In genomic region chr19:40829205-40829604, GRCh38 we compare ENCODE assay signal across 17 cellular contexts. TPM values are rescaled to one million over a fixed set of nuclear protein-coding genes. Genes with fewer than 3 reads are reported as not detected.
DNase-seq lines count a peak whose midpoint lies in the region; ATAC-seq and TF ChIP-seq lines count a peak whose summit lies in the region.
"Had no signal": no experiment of that assay in that cellular context is flagged by ENCODE, and none has a peak within 500 bp of the region (broad histone marks: within the 10 kb centered on the region; RNA-seq: fewer than 3 reads in every experiment).

No MANE protein-coding gene starts in this region.

- H3K27ac Mint-ChIP-seq in activated naive CD8-positive, alpha-beta T cell treated with anti-CD3 and anti-CD28 coated beads, Interleukin-2, amount 10 ng/mL, durations not matched to agents 7 days and 5 days, result peak overlapping the region; percentile 44
- no peak overlapping the region for H3K27ac Mint-ChIP-seq in activated naive CD8-positive, alpha-beta T cell treated with anti-CD3 and anti-CD28 coated beads, Interleukin-2, amount 50 U/mL, for 24 hours
- peak overlapping the region in 6 of 8 donors; percentile 82 to 98 (median 87) for H3K27ac Mint-ChIP-seq in CD8-positive, alpha-beta memory T cell
- H3K27ac Mint-ChIP-seq in effector memory CD8-positive, alpha-beta T cell, result peak overlapping the region; percentile 19 to 95
- H3K27ac Mint-ChIP-seq: GM23338 had no signal

- peaks cover 18% of the 10 kb centered on the region for H3K4me1 ChIP-seq in CD8-positive, alpha-beta memory T cell (ENCODE audit: insufficient read depth, low read length)
- H3K4me1 ChIP-seq in testis (peaks cover 32% of the 10 kb centered on the region), body of pancreas (peaks cover 25% of the 10 kb centered on the region)

- no peaks in the 10 kb centered on the region for H3K27me3 ChIP-seq in CD8-positive, alpha-beta memory T cell (ENCODE audit: insufficient read depth, low read length, poor library complexity, severe bottlenecking)
- H3K27me3 ChIP-seq in testis (no peaks in the 10 kb centered on the region), body of pancreas (no peaks in the 10 kb centered on the region)
- H3K27me3 ChIP-seq: BLaER1 treated with 17β-estradiol and CSF1 and Interleukin-3, amounts not matched to agents 10 nM and 100 nM had no signal

- H3K9me3 ChIP-seq in CD8-positive, alpha-beta memory T cell (ENCODE audit: low read length), result no peaks in the 10 kb centered on the region
- H3K9me3 ChIP-seq in testis, result no peaks in the 10 kb centered on the region
- no peaks in the 10 kb centered on the region for H3K9me3 ChIP-seq in body of pancreas

- POLR2A ChIA-PET in activated naive CD8-positive, alpha-beta T cell treated with anti-CD3 and anti-CD28 coated beads, Interleukin-2, amount 10 ng/mL, durations not matched to agents 7 days and 5 days (lab: Charles Lee), result no interaction called here
- POLR2A ChIA-PET in CD8-positive, alpha-beta memory T cell (lab: Charles Lee), result no interaction called here

- TF ChIP-seq CTCF in testis (IDR thresholded peaks at IDR 0.05) (no peak), body of pancreas (IDR thresholded peaks at IDR 0.05) (no peak)

- no peaks in the 10 kb centered on the region for H3K27me3 Mint-ChIP-seq in activated naive CD8-positive, alpha-beta T cell treated with anti-CD3 and anti-CD28 coated beads, Interleukin-2, amount 10 ng/mL, durations not matched to agents 7 days and 5 days
- no peaks in the 10 kb centered on the region for H3K27me3 Mint-ChIP-seq in activated naive CD8-positive, alpha-beta T cell treated with anti-CD3 and anti-CD28 coated beads, Interleukin-2, amount 50 U/mL, for 24 hours
- H3K27me3 Mint-ChIP-seq in CD8-positive, alpha-beta memory T cell, result peaks cover 0 to 4% of the 10 kb centered on the region in 2 donors
- H3K27me3 Mint-ChIP-seq in effector memory CD8-positive, alpha-beta T cell, result no peaks in the 10 kb centered on the region
- H3K27me3 Mint-ChIP-seq: IgD-negative memory B cell had no signal

- no peak overlapping the region for H3K27ac ChIP-seq in CD8-positive, alpha-beta memory T cell (ENCODE audit: low read depth, low read length)
- H3K27ac ChIP-seq in testis (peak overlapping the region; percentile 18 to 55), body of pancreas (no peak overlapping the region)
- H3K27ac ChIP-seq: BLaER1 treated with 17β-estradiol and CSF1 and Interleukin-3, amounts not matched to agents 10 nM and 100 nM had no signal

- DNase-seq in activated naive CD8-positive, alpha-beta T cell treated with anti-CD3 and anti-CD28 coated beads, Interleukin-2, amount 10 ng/mL, durations not matched to agents 7 days and 5 days, result no peak
- no peak for DNase-seq in activated naive CD8-positive, alpha-beta T cell treated with anti-CD3 and anti-CD28 coated beads, Interleukin-2, amount 50 U/mL, for 24 hours
- no peak for DNase-seq in CD8-positive, alpha-beta memory T cell
- DNase-seq in effector memory CD8-positive, alpha-beta T cell, result no peak
- DNase-seq in testis (no peak), body of pancreas (no peak), Kasumi-1 (lab: John Stamatoyannopoulos, UW) (no peak), midbrain (lab: John Stamatoyannopoulos, UW) (no peak)
- DNase-seq: ACHN, DMS 273 treated with DMSO at 0.1 percent for 48 hours, H7 had no signal

- no peak overlapping the region for H3K4me3 ChIP-seq in CD8-positive, alpha-beta memory T cell (ENCODE audit: low read length)
- H3K4me3 ChIP-seq in testis (no peak overlapping the region), body of pancreas (no peak overlapping the region)
- H3K4me3 ChIP-seq: BLaER1 treated with 17β-estradiol and CSF1 and Interleukin-3, amounts not matched to agents 10 nM and 100 nM; GM23338 had no signal

- H3K4me3 Mint-ChIP-seq in activated naive CD8-positive, alpha-beta T cell treated with anti-CD3 and anti-CD28 coated beads, Interleukin-2, amount 10 ng/mL, durations not matched to agents 7 days and 5 days, result no peak overlapping the region
- H3K4me3 Mint-ChIP-seq in activated naive CD8-positive, alpha-beta T cell treated with anti-CD3 and anti-CD28 coated beads, Interleukin-2, amount 50 U/mL, for 24 hours, result no peak overlapping the region
- no peak overlapping the region for H3K4me3 Mint-ChIP-seq in CD8-positive, alpha-beta memory T cell
- H3K4me3 Mint-ChIP-seq in effector memory CD8-positive, alpha-beta T cell, result no peak overlapping the region
- H3K4me3 Mint-ChIP-seq: GM23338, IgD-negative memory B cell had no signal

- TF ChIP-seq POLR2A in testis (IDR thresholded peaks at IDR 0.05) (no peak), body of pancreas (IDR thresholded peaks at IDR 0.05) (no peak)

- H3K9me3 Mint-ChIP-seq in activated naive CD8-positive, alpha-beta T cell treated with anti-CD3 and anti-CD28 coated beads, Interleukin-2, amount 10 ng/mL, durations not matched to agents 7 days and 5 days, result peaks cover 2% of the 10 kb centered on the region
- no peaks in the 10 kb centered on the region for H3K9me3 Mint-ChIP-seq in activated naive CD8-positive, alpha-beta T cell treated with anti-CD3 and anti-CD28 coated beads, Interleukin-2, amount 50 U/mL, for 24 hours
- H3K9me3 Mint-ChIP-seq in CD8-positive, alpha-beta memory T cell, result no peaks in the 10 kb centered on the region
- no peaks in the 10 kb centered on the region for H3K9me3 Mint-ChIP-seq in effector memory CD8-positive, alpha-beta T cell
- H3K9me3 Mint-ChIP-seq: GM23338 had no signal

- peaks cover 25% of the 10 kb centered on the region for H3K4me1 Mint-ChIP-seq in activated naive CD8-positive, alpha-beta T cell treated with anti-CD3 and anti-CD28 coated beads, Interleukin-2, amount 10 ng/mL, durations not matched to agents 7 days and 5 days
- H3K4me1 Mint-ChIP-seq in activated naive CD8-positive, alpha-beta T cell treated with anti-CD3 and anti-CD28 coated beads, Interleukin-2, amount 50 U/mL, for 24 hours, result peaks cover 27% of the 10 kb centered on the region
- peaks cover 27 to 49% (median 43%) of the 10 kb centered on the region in 3 donors for H3K4me1 Mint-ChIP-seq in CD8-positive, alpha-beta memory T cell
- peaks cover 24 to 36% of the 10 kb centered on the region in 2 donors for H3K4me1 Mint-ChIP-seq in effector memory CD8-positive, alpha-beta T cell (ENCODE audit: low read depth in 2 of 2)
- H3K4me1 Mint-ChIP-seq: GM23338 had no signal

- no peaks in the 10 kb centered on the region for H3K36me3 ChIP-seq in CD8-positive, alpha-beta memory T cell (ENCODE audit: insufficient read depth, low read length)
- no peaks in the 10 kb centered on the region for H3K36me3 ChIP-seq in testis (ENCODE audit: low read depth, missing control alignments)
- no peaks in the 10 kb centered on the region for H3K36me3 ChIP-seq in body of pancreas (replicated peaks in 1 of 2; ENCODE audit: insufficient read depth in 1 of 2, low read depth in 2 of 2)

- H3K36me3 Mint-ChIP-seq in activated naive CD8-positive, alpha-beta T cell treated with anti-CD3 and anti-CD28 coated beads, Interleukin-2, amount 10 ng/mL, durations not matched to agents 7 days and 5 days, result peaks cover 15% of the 10 kb centered on the region
- peaks cover 9% of the 10 kb centered on the region for H3K36me3 Mint-ChIP-seq in activated naive CD8-positive, alpha-beta T cell treated with anti-CD3 and anti-CD28 coated beads, Interleukin-2, amount 50 U/mL, for 24 hours (ENCODE audit: low read depth)
- H3K36me3 Mint-ChIP-seq in CD8-positive, alpha-beta memory T cell, result peaks cover 5 to 15% (median 7%) of the 10 kb centered on the region in 3 donors
- peaks cover 12% of the 10 kb centered on the region for H3K36me3 Mint-ChIP-seq in effector memory CD8-positive, alpha-beta T cell (ENCODE audit: insufficient read depth)

- ATAC-seq in activated naive CD8-positive, alpha-beta T cell treated with anti-CD3 and anti-CD28 coated beads, Interleukin-2, amount 10 ng/mL, durations not matched to agents 7 days and 5 days (ENCODE audit: low read depth), result no peak
- ATAC-seq in activated naive CD8-positive, alpha-beta T cell treated with anti-CD3 and anti-CD28 coated beads, Interleukin-2, amount 50 U/mL, for 24 hours, result no peak
- ATAC-seq in effector memory CD8-positive, alpha-beta T cell (replicated peaks), result no peak
- no peak for ATAC-seq in body of pancreas
- ATAC-seq: GM23338 had no signal

- CTCF ChIA-PET in CD8-positive, alpha-beta memory T cell (lab: Charles Lee), result interaction anchor here (1.4 to 1.6 kb wide), 2 partner anchors 23 to 194 kb away, joined by 4 to 5 read pairs; no protein-coding TSS in a partner anchor

- intact Hi-C loops in testis (cut with DNase I; ENCODE audit: low total_unique reads) (no loop called here), body of pancreas (cut with DNase I) (no loop called here)

RNA-seq across cellular contexts. Expression of gene CYP2A6, which starts 21.0 kb away (rescaled TPM):
- under 1 TPM; 0.28 to 0.55 TPM for total RNA-seq in activated naive CD8-positive, alpha-beta T cell treated with anti-CD3 and anti-CD28 coated beads, Interleukin-2, amount 10 ng/mL, durations not matched to agents 7 days and 5 days
- total RNA-seq in CD8-positive, alpha-beta memory T cell, result not detected
- polyA plus RNA-seq in CD8-positive, alpha-beta memory T cell, result not detected
- total RNA-seq in testis, result not detected
- polyA plus RNA-seq in testis (ENCODE audit: insufficient read depth, low read depth, low replicate concordance), result not detected
- not detected for total RNA-seq in body of pancreas
- total RNA-seq: A172, Daoy, GM23338, H7, HT1080 had no signal
- polyA plus RNA-seq: IgD-negative memory B cell had no signal

RNA-seq across cellular contexts. Expression of gene EGLN2, which starts 30.2 kb away (rescaled TPM):
- 100 to 1,000 TPM; 158 to 159 TPM for total RNA-seq in activated naive CD8-positive, alpha-beta T cell treated with anti-CD3 and anti-CD28 coated beads, Interleukin-2, amount 10 ng/mL, durations not matched to agents 7 days and 5 days
- total RNA-seq in CD8-positive, alpha-beta memory T cell, result 100 to 1,000 TPM; 101 to 103 TPM
- 174 TPM for polyA plus RNA-seq in CD8-positive, alpha-beta memory T cell
- total RNA-seq in testis (100 to 1,000 TPM; 245 to 260 TPM), body of pancreas (10 to 100 TPM; 50.8 to 51.4 TPM)
- 489 TPM for polyA plus RNA-seq in testis (ENCODE audit: insufficient read depth, low read depth, low replicate concordance)

RNA-seq across cellular contexts. Expression of gene RAB4B, which starts 51.2 kb away (rescaled TPM):
- total RNA-seq in activated naive CD8-positive, alpha-beta T cell treated with anti-CD3 and anti-CD28 coated beads, Interleukin-2, amount 10 ng/mL, durations not matched to agents 7 days and 5 days, result 10 to 100 TPM; 53.1 to 57.7 TPM
- total RNA-seq in CD8-positive, alpha-beta memory T cell, result 10 to 100 TPM; 24.2 to 27.2 TPM
- polyA plus RNA-seq in CD8-positive, alpha-beta memory T cell, result 95.2 TPM
- total RNA-seq in testis, result 10 to 100 TPM; 44.7 to 49.3 TPM
- 46.7 TPM for polyA plus RNA-seq in testis (ENCODE audit: insufficient read depth, low read depth, low replicate concordance)
- 10 to 100 TPM; 20.4 to 23.3 TPM for total RNA-seq in body of pancreas

RNA-seq across cellular contexts. Expression of gene CYP2A7, which starts 52.8 kb away (rescaled TPM):
- total RNA-seq in activated naive CD8-positive, alpha-beta T cell treated with anti-CD3 and anti-CD28 coated beads, Interleukin-2, amount 10 ng/mL, durations not matched to agents 7 days and 5 days, result not detected
- total RNA-seq in CD8-positive, alpha-beta memory T cell, result not detected
- not detected for polyA plus RNA-seq in CD8-positive, alpha-beta memory T cell
- total RNA-seq in testis (1 to 10 TPM in 1 of 2 donors, not detected in 1; 1.1 TPM), body of pancreas (not detected)
- polyA plus RNA-seq in testis (ENCODE audit: insufficient read depth, low read depth, low replicate concordance), result not detected
- total RNA-seq: A172, Daoy, GM23338, H7, HT1080 had no signal
- polyA plus RNA-seq: GM23338, IgD-negative memory B cell had no signal

RNA-seq across cellular contexts. Expression of gene MIA, which starts 53.9 kb away (rescaled TPM):
- total RNA-seq in activated naive CD8-positive, alpha-beta T cell treated with anti-CD3 and anti-CD28 coated beads, Interleukin-2, amount 10 ng/mL, durations not matched to agents 7 days and 5 days, result 1 to 10 TPM; 3.0 TPM
- 1 to 10 TPM in 1 of 2 experiments, under 1 TPM in 1; 0.89 to 1.1 TPM for total RNA-seq in CD8-positive, alpha-beta memory T cell
- not detected for polyA plus RNA-seq in CD8-positive, alpha-beta memory T cell
- 1 to 10 TPM; 2.4 to 2.8 TPM for total RNA-seq in testis
- 2.9 TPM for polyA plus RNA-seq in testis (ENCODE audit: insufficient read depth, low read depth, low replicate concordance)
- 1 to 10 TPM in 1 of 2 donors, not detected in 1; 5.9 TPM for total RNA-seq in body of pancreas
- total RNA-seq: A172, Daoy, GM23338, H7 had no signal
- polyA plus RNA-seq: GM23338, IgD-negative memory B cell had no signal

Comparison
In these comparisons a context has a peak if more than half of its experiments do, and no peak if none do; other contexts are left out.
1. H3K27ac ChIP-seq: peak in testis (2 of 2); none in CD8-positive, alpha-beta memory T cell (single experiment) and body of pancreas (0 of 4).